1 cellular context compared by ENCODE assay signal in genomic region chr1:197200468-197200899, GRCh38.
TF ChIP-seq lines count a peak whose summit lies in the region.

No MANE protein-coding gene starts in this region.

TF ChIP-seq in IMR-90, 13 proteins besides CTCF, POLR2A, EP300 and RAD21 (continued from another document):
- no peak for TF ChIP-seq CEBPB (IDR thresholded peaks at IDR 0.05; ENCODE audit: low read depth, low read length)
TF ChIP-seq in IMR-90: peak in this region for 0.
